19 cellular contexts compared by ENCODE assay signal in the genomic region with DNA sequence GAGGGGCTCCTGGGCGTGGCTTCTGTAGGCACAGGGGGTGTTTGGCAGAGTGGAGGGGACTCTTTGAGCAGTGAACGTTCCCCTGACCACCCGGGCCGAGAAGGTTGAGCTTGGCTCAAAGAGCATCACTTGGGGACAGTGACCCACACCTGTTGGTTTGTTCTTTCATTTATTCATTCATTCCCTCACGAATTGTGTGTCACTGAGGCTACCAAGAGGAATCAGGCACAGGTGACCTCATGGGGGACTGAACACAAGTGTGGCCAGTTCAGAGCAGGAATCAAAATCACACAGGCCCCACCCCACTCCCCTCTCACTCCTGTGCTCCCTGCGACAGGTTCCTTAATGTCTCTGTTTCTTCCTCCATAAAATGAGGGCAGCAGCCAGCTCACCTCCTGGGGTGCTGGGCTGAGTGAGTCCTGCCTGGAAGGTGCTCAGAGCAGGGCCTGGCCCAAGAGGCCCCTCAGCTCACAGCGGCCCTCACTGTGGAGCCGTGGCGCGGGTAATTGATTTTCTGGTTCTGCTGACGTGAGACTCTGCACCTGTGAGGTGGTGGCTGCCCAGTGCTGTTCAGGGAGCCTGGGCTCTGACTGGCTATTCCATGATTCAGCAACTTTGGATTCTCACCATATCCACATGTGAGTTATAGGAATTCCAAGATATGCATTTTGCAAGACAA.
"Had no signal": no experiment of that assay in that cellular context is flagged by ENCODE, and none has a peak within 500 bp of the region (broad histone marks: within the 10 kb centered on the region; RNA-seq: fewer than 3 reads in every experiment).

No MANE protein-coding gene starts in this region.

- H3K4me3 ChIP-seq: adrenal gland, ascending aorta, esophagus squamous epithelium, gastrocnemius medialis, psoas muscle, right atrium auricular region, tibial nerve had no signal

- H3K27ac ChIP-seq: adrenal gland, ascending aorta, esophagus squamous epithelium, gastrocnemius medialis, psoas muscle, right atrium auricular region, tibial nerve had no signal

- H3K4me1 ChIP-seq: adrenal gland, ascending aorta, gastrocnemius medialis, psoas muscle, right atrium auricular region had no signal

- H3K9me3 ChIP-seq: adrenal gland, ascending aorta, esophagus squamous epithelium, gastrocnemius medialis, psoas muscle, right atrium auricular region, tibial nerve had no signal

- DNase-seq: activated B cell treated with CpG ODN at 0.5 μM for 24 hours; activated CD4-positive, alpha-beta T cell treated with anti-CD3 and anti-CD28 coated beads for 36 hours; activated CD4-positive, alpha-beta T cell treated with anti-CD3 and anti-CD28 coated beads, Interleukin-2, amount 50 U/mL, for 4 hours; activated CD8-positive, alpha-beta memory T cell treated with anti-CD3 and anti-CD28 coated beads, Interleukin-2, amount 50 U/mL, for 48 hours; activated naive CD4-positive, alpha-beta T cell; activated T-cell treated with anti-CD3 and anti-CD28 coated beads, Interleukin-2, amount 50 U/mL, for 4 hours; effector memory CD8-positive, alpha-beta T cell; esophagus squamous epithelium; gastrocnemius medialis; islet precursor cell; left cardiac atrium; psoas muscle; stimulated activated CD4-positive, alpha-beta T cell treated with anti-CD3 and anti-CD28 coated beads, Interleukin-12 subunit alpha, Interleukin-12 subunit beta, amount 100 ng/mL, for 4 hours; stimulated activated naive CD8-positive, alpha-beta T cell treated with anti-CD3 and anti-CD28 coated beads, Interleukin-15, amount 100 ng/mL, for 72 hours; T1000 had no signal

- H3K36me3 ChIP-seq: adrenal gland, ascending aorta, esophagus squamous epithelium, gastrocnemius medialis, right atrium auricular region, tibial nerve had no signal

- ATAC-seq: activated CD4-positive, alpha-beta T cell treated with anti-CD3 and anti-CD28 coated beads for 36 hours; activated T-cell treated with anti-CD3 and anti-CD28 coated beads, Interleukin-2, amount 50 U/mL, for 4 hours; effector memory CD8-positive, alpha-beta T cell; gastrocnemius medialis; left cardiac atrium; psoas muscle; stimulated activated naive CD8-positive, alpha-beta T cell treated with anti-CD3 and anti-CD28 coated beads, Interleukin-15, amount 100 ng/mL, for 72 hours had no signal

- H3K27me3 ChIP-seq: ascending aorta, gastrocnemius medialis, right atrium auricular region had no signal
